In genomic region chrX:17967888-17968287, GRCh38 we compare ENCODE assay signal across 17 cellular contexts.
A peak's percentile ranks its signal among the peaks of the same experiment; 100 is the strongest.
DNase-seq lines count a peak whose midpoint lies in the region; TF ChIP-seq lines count a peak whose summit lies in the region.
"Had no signal": no experiment of that assay in that cellular context is flagged by ENCODE, and none has a peak within 500 bp of the region (broad histone marks: within the 10 kb centered on the region; RNA-seq: fewer than 3 reads in every experiment).

No MANE protein-coding gene starts in this region.

- H3K4me1 ChIP-seq in iPS-20b (ENCODE audit: insufficient read depth, low read length), result no peaks in the 10 kb centered on the region; the same call in 1 of the 2 replicates
- no peaks in the 10 kb centered on the region for H3K4me1 ChIP-seq in Caco-2
- H3K4me1 ChIP-seq: BLaER1 treated with 17β-estradiol and CSF1 and Interleukin-3, amounts not matched to agents 10 nM and 100 nM had no signal

- H3K36me3 ChIP-seq in iPS-20b (ENCODE audit: insufficient read depth, low read depth, low read length) (no peaks in the 10 kb centered on the region), Caco-2 (ENCODE audit: control insufficient read depth, insufficient read depth, low read length) (no peaks in the 10 kb centered on the region)
- H3K36me3 ChIP-seq: BLaER1 treated with 17β-estradiol and CSF1 and Interleukin-3, amounts not matched to agents 10 nM and 100 nM had no signal

- H3K27me3 ChIP-seq in iPS-20b (ENCODE audit: insufficient read depth, low read length), result no peaks in the 10 kb centered on the region
- H3K27me3 ChIP-seq in Caco-2 (replicated peaks; ENCODE audit: control insufficient read depth, insufficient read depth, low read length), result no peaks in the 10 kb centered on the region

- H3K27ac ChIP-seq in iPS-20b (ENCODE audit: low read length), result no peak overlapping the region
- H3K27ac ChIP-seq: BLaER1 treated with 17β-estradiol and CSF1 and Interleukin-3, amounts not matched to agents 10 nM and 100 nM; epithelial cell of prostate; RWPE1 had no signal

- H3K4me1 Mint-ChIP-seq in glutamatergic neuron (ENCODE audit: low read depth, unreplicated experiment) (no peaks in the 10 kb centered on the region), Caco-2 (ENCODE audit: low read depth, unreplicated experiment) (no peaks in the 10 kb centered on the region)

- no peak overlapping the region for H3K9ac ChIP-seq in iPS-20b (ENCODE audit: low read depth, low read length)
- H3K9ac ChIP-seq: BLaER1 treated with 17β-estradiol and CSF1 and Interleukin-3, amounts not matched to agents 10 nM and 100 nM had no signal

- H3K27me3 Mint-ChIP-seq in glutamatergic neuron (ENCODE audit: unreplicated experiment), result no peaks in the 10 kb centered on the region
- peaks cover 2% of the 10 kb centered on the region for H3K27me3 Mint-ChIP-seq in Caco-2 (ENCODE audit: insufficient read depth, unreplicated experiment)

- no peaks in the 10 kb centered on the region for H3K9me3 ChIP-seq in iPS-20b (ENCODE audit: insufficient read depth, low read depth, low read length)
- H3K9me3 ChIP-seq in Caco-2, result no peaks in the 10 kb centered on the region

- intact Hi-C loops in Caco-2 (cut with micrococcal nuclease; ENCODE audit: unreplicated experiment), result no loop called here

- H3K36me3 Mint-ChIP-seq in glutamatergic neuron (ENCODE audit: unreplicated experiment) (no peaks in the 10 kb centered on the region), Caco-2 (ENCODE audit: insufficient read depth, unreplicated experiment) (no peaks in the 10 kb centered on the region)

- H3K27ac Mint-ChIP-seq in glutamatergic neuron (ENCODE audit: unreplicated experiment) (no peak overlapping the region), Caco-2 (ENCODE audit: unreplicated experiment) (no peak overlapping the region)
- H3K27ac Mint-ChIP-seq: HFFc6 had no signal

- no peaks in the 10 kb centered on the region for H3K9me3 Mint-ChIP-seq in glutamatergic neuron (ENCODE audit: unreplicated experiment)
- H3K9me3 Mint-ChIP-seq in Caco-2 (ENCODE audit: unreplicated experiment), result no peaks in the 10 kb centered on the region

- no peak overlapping the region for H3K4me3 Mint-ChIP-seq in glutamatergic neuron (ENCODE audit: unreplicated experiment)
- H3K4me3 Mint-ChIP-seq in Caco-2 (ENCODE audit: unreplicated experiment), result no peak overlapping the region
- H3K4me3 Mint-ChIP-seq: HFFc6 had no signal

- CTCF ChIA-PET in Caco-2 (lab: Charles Lee), result no interaction called here

- no TSS peak for BruUV-seq in Caco-2 (replicated peaks; lab: Mats Ljungman, UMichigan)

- no peak for TF ChIP-seq CTCF in glutamatergic neuron (IDR thresholded peaks at IDR 0.05; ENCODE audit: partially characterized antibody, unreplicated experiment)
- no peak for TF ChIP-seq CTCF in Caco-2 (IDR thresholded peaks at IDR 0.05; ENCODE audit: insufficient read depth in 1 of 2, low read depth in 1 of 2, low read length in 1 of 2, severe bottlenecking in 1 of 2, unreplicated experiment in 1 of 2)

- H3K4me3 ChIP-seq in iPS-20b (ENCODE audit: low read length) (peak overlapping the region; percentile 32; the same call in 1 of the 2 replicates), Caco-2 (ENCODE audit: low read depth, low read length) (no peak overlapping the region)
- H3K4me3 ChIP-seq: BLaER1 treated with 17β-estradiol and CSF1 and Interleukin-3, amounts not matched to agents 10 nM and 100 nM; GM12878; K562 had no signal

- POLR2A ChIA-PET in Caco-2 (lab: Charles Lee), result no interaction called here

- DNase-seq in NCI-H1436 treated with DMSO at 0.1 percent for 48 hours (lab: John Stamatoyannopoulos, UW), result peak; percentile 45
- peak; percentile 83 for DNase-seq in NCI-H510A treated with DMSO at 0.1 percent for 48 hours (lab: John Stamatoyannopoulos, UW)
- no peak for DNase-seq in LoVo (ENCODE audit: low spot score)
- DNase-seq in effector CD8-positive, alpha-beta T cell (lab: John Stamatoyannopoulos, UW), result no peak
- DNase-seq in glutamatergic neuron, result no peak
- no peak for DNase-seq in Caco-2
- DNase-seq: activated CD4-positive, alpha-beta T cell treated with anti-CD3 and anti-CD28 coated beads for 4 hours; activated T-cell treated with anti-CD3 and anti-CD28 coated beads, Interleukin-2, amount 50 U/mL, for 1 hour; EL; HFFc6; NCI-H446 treated with DMSO at 0.1 percent for 48 hours had no signal

Comparison
In these comparisons a context has a peak if more than half of its experiments do, and no peak if none do; other contexts are left out.
1. DNase-seq: peak in NCI-H1436 treated with DMSO at 0.1 percent for 48 hours (single experiment) and NCI-H510A treated with DMSO at 0.1 percent for 48 hours (single experiment); none in LoVo (single experiment), effector CD8-positive, alpha-beta T cell (single experiment), glutamatergic neuron (single experiment) and Caco-2 (0 of 2).